ENCODE assay signal across 32 cellular contexts in the genomic region with DNA sequence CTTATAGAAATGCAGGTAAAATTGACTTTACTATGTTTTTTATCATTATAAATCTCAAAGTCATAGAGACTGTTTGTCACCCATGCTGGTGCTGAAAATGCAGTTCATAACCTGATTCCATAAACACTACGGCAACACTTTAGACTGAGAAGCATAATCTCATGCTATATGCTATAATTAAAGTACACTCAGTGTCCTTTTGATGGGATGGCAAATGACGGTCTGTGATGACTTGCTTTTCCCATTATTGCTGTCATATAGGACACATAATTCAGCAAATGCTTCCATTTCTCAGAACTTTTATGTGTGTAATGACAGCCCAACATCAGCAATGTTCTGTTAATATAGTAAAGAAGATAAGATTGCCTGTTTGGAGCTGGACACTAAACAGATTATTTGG.
"Had no signal": no experiment of that assay in that cellular context is flagged by ENCODE, and none has a peak within 500 bp of the region (broad histone marks: within the 10 kb centered on the region; RNA-seq: fewer than 3 reads in every experiment).

No MANE protein-coding gene starts in this region.

- H3K9me3 ChIP-seq: adrenal gland, body of pancreas, breast epithelium had no signal

- DNase-seq: activated B cell treated with CpG ODN at 0.5 μM for 24 hours; activated CD4-positive, alpha-beta memory T cell treated with anti-CD3 and anti-CD28 coated beads for 36 hours; activated CD4-positive, alpha-beta T cell treated with anti-CD3 and anti-CD28 coated beads for 4 hours; activated CD4-positive, alpha-beta T cell treated with anti-CD3 and anti-CD28 coated beads, Interleukin-2, amount 10 ng/mL, durations not matched to agents 24 days and 14 days; activated CD4-positive, alpha-beta T cell treated with anti-CD3 and anti-CD28 coated beads, Interleukin-2, amount 50 U/mL, for 1 hour; activated CD4-positive, alpha-beta T cell treated with anti-CD3 and anti-CD28 coated beads, Interleukin-2, amount 50 U/mL, for 4 hours; activated CD4-positive, CD25-positive, alpha-beta regulatory T cell treated with anti-CD3 and anti-CD28 coated beads, Interleukin-2, amount 50 U/mL, for 72 hours; activated CD8-positive, alpha-beta memory T cell treated with anti-CD3 and anti-CD28 coated beads, Interleukin-2, amount 50 U/mL, for 4 hours; activated CD8-positive, alpha-beta T cell treated with anti-CD3 and anti-CD28 coated beads for 36 hours; activated effector memory CD4-positive, alpha-beta T cell treated with anti-CD3 and anti-CD28 coated beads, Interleukin-2, amount 50 U/mL, for 16 hours; activated gamma-delta T cell treated with Interleukin-2 at 50 U/mL for 16 hours; activated naive CD4-positive, alpha-beta T cell; activated naive CD4-positive, alpha-beta T cell treated with anti-CD3 and anti-CD28 coated beads for 36 hours; activated naive CD4-positive, alpha-beta T cell treated with anti-CD3 and anti-CD28 coated beads, Interleukin-2, amount 50 U/mL, for 16 hours; activated naive CD8-positive, alpha-beta T cell treated with anti-CD3 and anti-CD28 coated beads for 36 hours; activated T-cell treated with anti-CD3 and anti-CD28 coated beads for 4 hours; activated T-cell treated with anti-CD3 and anti-CD28 coated beads, Interleukin-2, amount 50 U/mL, for 1 hour; activated T-cell treated with anti-CD3 and anti-CD28 coated beads, Interleukin-2, amount 50 U/mL, for 4 hours; activated T-cell treated with anti-CD3 and anti-CD28 coated beads, Interleukin-2, amount 50 U/mL, for 72 hours; adrenal gland; amniotic stem cell; aorta; body of pancreas; cerebellar nuclear complex; T-helper 2 cell; T-helper 9 cell had no signal

- H3K36me3 ChIP-seq: adrenal gland, brain microvascular endothelial cell, breast epithelium had no signal

- ATAC-seq: activated CD8-positive, alpha-beta T cell treated with anti-CD3 and anti-CD28 coated beads for 36 hours; activated naive CD4-positive, alpha-beta T cell treated with anti-CD3 and anti-CD28 coated beads, Interleukin-2, amount 50 U/mL, for 72 hours; activated T-cell treated with anti-CD3 and anti-CD28 coated beads, Interleukin-2, amount 50 U/mL, for 4 hours; activated T-cell treated with anti-CD3 and anti-CD28 coated beads, Interleukin-2, amount 50 U/mL, for 72 hours; activated T-helper 17 cell treated with anti-CD3 and anti-CD28 coated beads, Interleukin-2, amount 50 U/mL, for 72 hours; body of pancreas had no signal

- H3K27me3 ChIP-seq: adrenal gland, body of pancreas, brain microvascular endothelial cell, breast epithelium had no signal

- H3K4me3 ChIP-seq: adrenal gland, body of pancreas, breast epithelium had no signal

- FAIRE-seq: astrocyte had no signal

- H3K27ac ChIP-seq: adrenal gland, body of pancreas, brain microvascular endothelial cell, breast epithelium, VCaP had no signal

- H3K4me1 ChIP-seq: adrenal gland, body of pancreas, breast epithelium had no signal
